ENCODE assay signal across 7 cellular contexts in genomic region chr1:169312084-169312954, GRCh38. TPM values are rescaled to one million over a fixed set of nuclear protein-coding genes. Genes with fewer than 3 reads are reported as not detected.
DNase-seq lines count a peak whose midpoint lies in the region; ATAC-seq lines count a peak whose summit lies in the region.

No MANE protein-coding gene starts in this region.

- DNase-seq in MG63 (peak; percentile 76), hepatic stellate cell (ENCODE audit: low spot score) (peak; percentile 64), RPMI8226 (no peak), DMS153 treated with DMSO at 0.1 percent for 48 hours (lab: John Stamatoyannopoulos, UW; ENCODE audit: unreplicated experiment) (no peak)
- DNase-seq in activated CD8-positive, alpha-beta memory T cell treated with anti-CD3 and anti-CD28 coated beads for 24 hours, result peak; percentile 56

- H3K4me3 ChIP-seq in MG63, result no peak overlapping the region

- no peaks in the 10 kb centered on the region for H3K9me3 ChIP-seq in MG63

- H3K36me3 ChIP-seq in MG63, result no peaks in the 10 kb centered on the region; the same call in 1 of the 2 replicates

- peak; percentile 45 for ATAC-seq in GM19043 (IDR thresholded peaks at IDR 0.05; ENCODE audit: low read depth, unreplicated experiment)
- ATAC-seq in HG03139 (IDR thresholded peaks at IDR 0.05; ENCODE audit: unreplicated experiment), result no peak

- H3K27me3 ChIP-seq in MG63, result no peaks in the 10 kb centered on the region

RNA-seq across cellular contexts. Expression of gene NME7, which starts 55.3 kb away (rescaled TPM):
- 10.0 and 18.6 TPM in 2 replicates for total RNA-seq in MG63 (2014; rRNA removed; shearing (Covaris generic); ENCODE audit: low replicate concordance)

RNA-seq across cellular contexts. Expression of gene BLZF1, which starts 55.7 kb away (rescaled TPM):
- 33.2 and 36.4 TPM in 2 replicates for total RNA-seq in MG63 (2014; rRNA removed; shearing (Covaris generic); ENCODE audit: low replicate concordance)

Comparison
In these comparisons a context has a peak if more than half of its experiments do, and no peak if none do; other contexts are left out.
1. DNase-seq: peak in MG63 (single experiment), activated CD8-positive, alpha-beta memory T cell treated with anti-CD3 and anti-CD28 coated beads for 24 hours (single experiment) and hepatic stellate cell (single experiment); none in RPMI8226 (single experiment) and DMS153 treated with DMSO at 0.1 percent for 48 hours (single experiment).